ENCODE assay signal across 20 cellular contexts in genomic region chr12:53074999-53075370, GRCh38. TPM values are rescaled to one million over a fixed set of nuclear protein-coding genes. Genes with fewer than 3 reads are reported as not detected.
DNase-seq lines count a peak whose midpoint lies in the region; ATAC-seq and TF ChIP-seq lines count a peak whose summit lies in the region.
"Had no signal": no experiment of that assay in that cellular context is flagged by ENCODE, and none has a peak within 500 bp of the region (broad histone marks: within the 10 kb centered on the region; RNA-seq: fewer than 3 reads in every experiment).

No MANE protein-coding gene starts in this region.

- intact Hi-C loops in esophagus muscularis mucosa (cut with DNase I) = loop anchor here (10.0 kb wide), 1 partner anchor 80 kb away; no protein-coding TSS in a partner anchor
- intact Hi-C loops in gastrocnemius medialis (cut with DNase I; ENCODE audit: low total_unique reads) = no loop called here
- intact Hi-C loops in uterus (cut with DNase I; ENCODE audit: low total_unique reads) = no loop called here

- H3K4me3 Mint-ChIP-seq in activated T-cell treated with anti-CD3 and anti-CD28 coated beads, Interleukin-2, amount 50 U/mL, for 24 hours = no peak overlapping the region
- H3K4me3 Mint-ChIP-seq in activated T-cell treated with anti-CD3 and anti-CD28 coated beads, Interleukin-2, amount 50 U/mL, for 4 hours = no peak overlapping the region
- H3K4me3 Mint-ChIP-seq: GM23338 had no signal

- TF ChIP-seq EP300 in esophagus muscularis mucosa (IDR thresholded peaks at IDR 0.05) = no peak

- peaks cover 82% of the 10 kb centered on the region for H3K36me3 Mint-ChIP-seq in activated T-cell treated with anti-CD3 and anti-CD28 coated beads, Interleukin-2, amount 50 U/mL, for 24 hours (ENCODE audit: low read depth)
- H3K36me3 Mint-ChIP-seq in activated T-cell treated with anti-CD3 and anti-CD28 coated beads, Interleukin-2, amount 50 U/mL, for 4 hours (ENCODE audit: insufficient read depth) = peaks cover 38% of the 10 kb centered on the region

- peak; percentile 12 for DNase-seq in activated T-cell treated with anti-CD3 and anti-CD28 coated beads, Interleukin-2, amount 50 U/mL, for 24 hours
- no peak for DNase-seq in activated T-cell treated with anti-CD3 and anti-CD28 coated beads, Interleukin-2, amount 50 U/mL, for 4 hours
- DNase-seq in esophagus muscularis mucosa (ENCODE audit: extremely low spot score) = no peak
- DNase-seq in gastrocnemius medialis = no peak
- peak in 1 of 2 donors; percentile 23 for DNase-seq in uterus
- DNase-seq in GM23248 = no peak
- DNase-seq: 8988T; DMS79; KBM-7; NCI-H1436 treated with DMSO at 0.1 percent for 48 hours; NCI-H2029 treated with DMSO at 0.1 percent for 48 hours; NCI-H2171 treated with DMSO at 0.1 percent for 48 hours; NCI-H446 treated with DMSO at 0.1 percent for 48 hours; NK-92 treated with Interleukin-12 subunit alpha and Interleukin-12 subunit beta, amount 100 ng/mL, for 24 hours; OCI-M1 had no signal

- no peak overlapping the region for H3K27ac Mint-ChIP-seq in activated T-cell treated with anti-CD3 and anti-CD28 coated beads, Interleukin-2, amount 50 U/mL, for 24 hours
- H3K27ac Mint-ChIP-seq: GM23338 had no signal

- H3K9me3 Mint-ChIP-seq in activated T-cell treated with anti-CD3 and anti-CD28 coated beads, Interleukin-2, amount 50 U/mL, for 24 hours = no peaks in the 10 kb centered on the region
- H3K9me3 Mint-ChIP-seq in activated T-cell treated with anti-CD3 and anti-CD28 coated beads, Interleukin-2, amount 50 U/mL, for 4 hours = no peaks in the 10 kb centered on the region
- H3K9me3 Mint-ChIP-seq: CD8-positive, alpha-beta memory T cell; GM23338 had no signal

- no peak overlapping the region for H2AFZ ChIP-seq in GM23248
- H2AFZ ChIP-seq: GM23338 had no signal

- TF ChIP-seq CTCF in esophagus muscularis mucosa (IDR thresholded peaks at IDR 0.05) (no peak), gastrocnemius medialis (IDR thresholded peaks at IDR 0.05 in 4 of 5, conservative IDR thresholded peaks at IDR 0.05 in 1 of 5) (no peak), uterus (IDR thresholded peaks at IDR 0.05) (no peak)

- no peaks in the 10 kb centered on the region for H4K20me1 ChIP-seq in GM23248 (ENCODE audit: insufficient read depth)

- in situ Hi-C loops in gastrocnemius medialis (cut with MboI; ENCODE audit: low sequenced_read_pairs in 4 of 4) (loop anchor here in 1 of 4 donors (25.0 kb wide), 1 partner anchor 112 kb away; the partner anchor contains the start of genes CSAD and ZNF740), GM23248 (cut with MboI) (no loop called here)

- H3K79me2 ChIP-seq in GM23248 (ENCODE audit: insufficient read depth) = peaks cover 45% of the 10 kb centered on the region

- H3K27ac ChIP-seq in esophagus muscularis mucosa (replicated peaks in 1 of 4) = peak overlapping the region; percentile 83 to 95 (median 90)
- peak overlapping the region in 3 of 4 donors; percentile 6 to 60 (median 28) for H3K27ac ChIP-seq in gastrocnemius medialis
- peak overlapping the region; percentile 56 to 72 for H3K27ac ChIP-seq in uterus
- H3K27ac ChIP-seq in GM23248 = no peak overlapping the region

- H3F3A ChIP-seq in GM23248 (ENCODE audit: insufficient read depth) = peaks cover 18% of the 10 kb centered on the region

- H3K4me1 ChIP-seq in esophagus muscularis mucosa (peaks cover 59 to 95% (median 93%) of the 10 kb centered on the region in 4 donors), gastrocnemius medialis (peaks cover 24 to 27% of the 10 kb centered on the region in 2 donors), uterus (peaks cover 19 to 26% of the 10 kb centered on the region in 2 donors), GM23248 (ENCODE audit: insufficient read depth) (peaks cover 38% of the 10 kb centered on the region)

- H3K9ac ChIP-seq in GM23248 = no peak overlapping the region

- H3K4me3 ChIP-seq in esophagus muscularis mucosa (no peak overlapping the region), gastrocnemius medialis (no peak overlapping the region), uterus (no peak overlapping the region), GM23248 (no peak overlapping the region)
- H3K4me3 ChIP-seq: GM23338 had no signal

- H3K36me3 ChIP-seq in esophagus muscularis mucosa (peaks cover 25 to 47% (median 32%) of the 10 kb centered on the region in 4 donors), gastrocnemius medialis (peaks cover 0 to 30% of the 10 kb centered on the region in 2 donors), uterus (no peaks in the 10 kb centered on the region), GM23248 (ENCODE audit: low read depth) (peaks cover 3% of the 10 kb centered on the region; the same call in 1 of the 2 replicates)

- WGBS in esophagus muscularis mucosa = 93% methylated on average over 3 of the region's 3 CpGs
- WGBS in GM23248 (ENCODE audit: low coverage in 1 of 2, low lambda C conversion rate in 2 of 2, missing lambda C conversion rate in 2 of 2), 2 experiments = 98% methylated on average over 3 of the region's 3 CpGs

- no peaks in the 10 kb centered on the region for H3K27me3 ChIP-seq in esophagus muscularis mucosa
- no peaks in the 10 kb centered on the region for H3K27me3 ChIP-seq in gastrocnemius medialis
- no peaks in the 10 kb centered on the region for H3K27me3 ChIP-seq in uterus
- H3K27me3 ChIP-seq in GM23248 (replicated peaks; ENCODE audit: insufficient read depth) = no peaks in the 10 kb centered on the region

- H3K9me3 ChIP-seq in esophagus muscularis mucosa = no peaks in the 10 kb centered on the region
- no peaks in the 10 kb centered on the region for H3K9me3 ChIP-seq in gastrocnemius medialis
- H3K9me3 ChIP-seq in uterus = no peaks in the 10 kb centered on the region
- no peaks in the 10 kb centered on the region for H3K9me3 ChIP-seq in GM23248 (ENCODE audit: low read depth)

- H3K4me1 Mint-ChIP-seq in activated T-cell treated with anti-CD3 and anti-CD28 coated beads, Interleukin-2, amount 50 U/mL, for 24 hours (ENCODE audit: low read depth) = peaks cover 41% of the 10 kb centered on the region
- H3K4me1 Mint-ChIP-seq in activated T-cell treated with anti-CD3 and anti-CD28 coated beads, Interleukin-2, amount 50 U/mL, for 4 hours (ENCODE audit: low read depth) = peaks cover 43% of the 10 kb centered on the region

- ATAC-seq in activated T-cell treated with anti-CD3 and anti-CD28 coated beads, Interleukin-2, amount 50 U/mL, for 4 hours = no peak
- ATAC-seq in gastrocnemius medialis = no peak
- ATAC-seq in HG02870 (IDR thresholded peaks at IDR 0.05; ENCODE audit: unreplicated experiment) = no peak
- no peak for ATAC-seq in HG03280 (IDR thresholded peaks at IDR 0.05; ENCODE audit: unreplicated experiment)
- ATAC-seq: GM23338 had no signal

- no peaks in the 10 kb centered on the region for H3K9me2 ChIP-seq in GM23248 (ENCODE audit: insufficient read depth)

- H3K4me2 ChIP-seq in GM23248 (ENCODE audit: unreplicated experiment) = no peak overlapping the region
- H3K4me2 ChIP-seq: GM23338 had no signal

- no peak for TF ChIP-seq POLR2A in esophagus muscularis mucosa (IDR thresholded peaks at IDR 0.05; ENCODE audit: low read depth)
- no peak for TF ChIP-seq POLR2A in gastrocnemius medialis (IDR thresholded peaks at IDR 0.05)
- no peak for TF ChIP-seq POLR2A in uterus (IDR thresholded peaks at IDR 0.05)

- no peaks in the 10 kb centered on the region for H3K27me3 Mint-ChIP-seq in activated T-cell treated with anti-CD3 and anti-CD28 coated beads, Interleukin-2, amount 50 U/mL, for 24 hours
- no peaks in the 10 kb centered on the region for H3K27me3 Mint-ChIP-seq in activated T-cell treated with anti-CD3 and anti-CD28 coated beads, Interleukin-2, amount 50 U/mL, for 4 hours (ENCODE audit: low read depth)

RNA-seq across cellular contexts. Expression of gene SPRYD3, which starts 4.2 kb away (rescaled TPM):
- total RNA-seq in activated T-cell treated with anti-CD3 and anti-CD28 coated beads, Interleukin-2, amount 50 U/mL, for 4 hours = 10 to 100 TPM; 48.3 to 57.8 (median 50.7) TPM
- total RNA-seq in esophagus muscularis mucosa (100 to 1,000 TPM in 2 of 4 donors, 10 to 100 TPM in 2; 79.7 to 125 (median 99.1) TPM), gastrocnemius medialis (10 to 100 TPM; 15.9 to 29.5 (median 25.5) TPM), uterus (10 to 100 TPM; 15.9 to 75.5 (median 28.9) TPM)
- total RNA-seq in GM23248 (2014; rRNA removed; shearing (Covaris generic)) = 42.5 and 48.7 TPM in 2 replicates
- 54.7 and 55.5 TPM in 2 replicates for polyA plus RNA-seq in GM23248 (2016; fragmentation: Nextera tagmentation; extraction: Ambion mirVana)

RNA-seq across cellular contexts. Expression of gene IGFBP6, which starts 22.5 kb away (rescaled TPM):
- under 1 TPM; 0.29 to 0.43 (median 0.38) TPM for total RNA-seq in activated T-cell treated with anti-CD3 and anti-CD28 coated beads, Interleukin-2, amount 50 U/mL, for 4 hours
- total RNA-seq in esophagus muscularis mucosa (1,000 to 10,000 TPM in 1 of 4 donors, 100 to 1,000 TPM in 3; 626 to 1,141 (median 795) TPM), gastrocnemius medialis (100 to 1,000 TPM in 1 of 4 donors, 10 to 100 TPM in 3; 67.3 to 143 (median 77.4) TPM), uterus (100 to 1,000 TPM in 3 of 4 donors, 10 to 100 TPM in 1; 48.7 to 762 (median 252) TPM)
- 1,132 and 1,614 TPM in 2 replicates for total RNA-seq in GM23248 (2014; rRNA removed; shearing (Covaris generic))
- 1,827 and 1,899 TPM in 2 replicates for polyA plus RNA-seq in GM23248 (2016; fragmentation: Nextera tagmentation; extraction: Ambion mirVana)

RNA-seq across cellular contexts. Expression of gene TNS2, which starts 25.1 kb away (rescaled TPM):
- total RNA-seq in activated T-cell treated with anti-CD3 and anti-CD28 coated beads, Interleukin-2, amount 50 U/mL, for 4 hours = 1 to 10 TPM in 2 of 3 donors, under 1 TPM in 1; 0.87 to 2.5 (median 2.1) TPM
- total RNA-seq in esophagus muscularis mucosa (100 to 1,000 TPM; 173 to 226 (median 202) TPM), gastrocnemius medialis (100 to 1,000 TPM in 1 of 4 donors, 10 to 100 TPM in 3; 74.4 to 114 (median 91.9) TPM), uterus (100 to 1,000 TPM in 2 of 4 donors, 10 to 100 TPM in 2; 64.0 to 394 (median 112) TPM)
- total RNA-seq in GM23248 (2014; rRNA removed; shearing (Covaris generic)) = 41.6 and 48.6 TPM in 2 replicates
- 24.1 and 26.1 TPM in 2 replicates for polyA plus RNA-seq in GM23248 (2016; fragmentation: Nextera tagmentation; extraction: Ambion mirVana)

RNA-seq across cellular contexts. Expression of gene SOAT2, which starts 28.3 kb away (rescaled TPM):
- under 1 TPM; 0.15 to 0.54 (median 0.32) TPM for total RNA-seq in activated T-cell treated with anti-CD3 and anti-CD28 coated beads, Interleukin-2, amount 50 U/mL, for 4 hours
- not detected for total RNA-seq in esophagus muscularis mucosa
- not detected for total RNA-seq in gastrocnemius medialis
- under 1 TPM in 1 of 4 donors, not detected in 3; 0.82 TPM for total RNA-seq in uterus
- not detected in 2 replicates for total RNA-seq in GM23248 (2014; rRNA removed; shearing (Covaris generic))
- polyA plus RNA-seq in GM23248 (2016; fragmentation: Nextera tagmentation; extraction: Ambion mirVana) = 0.33 and 0.43 TPM in 2 replicates
- total RNA-seq: GM23338, RPMI7951 had no signal
- polyA plus RNA-seq: GM23338 had no signal

Comparison
In these comparisons a context has a peak if more than half of its experiments do, and no peak if none do; other contexts are left out.
1. RNA of gene IGFBP6, which starts 22.5 kb away (total RNA-seq): 1,132 to 1,614 TPM in GM23248, 626 to 1,141 TPM in esophagus muscularis mucosa, 48.7 to 762 TPM in uterus and 67.3 to 143 TPM in gastrocnemius medialis; 0.29 to 0.43 TPM in activated T-cell treated with anti-CD3 and anti-CD28 coated beads, Interleukin-2, amount 50 U/mL, for 4 hours; every median in the first group is over 10 times any median in the second.
2. RNA of gene TNS2, which starts 25.1 kb away (total RNA-seq): 173 to 226 TPM in esophagus muscularis mucosa, 64.0 to 394 TPM in uterus, 74.4 to 114 TPM in gastrocnemius medialis and 41.6 to 48.6 TPM in GM23248; 0.87 to 2.5 TPM in activated T-cell treated with anti-CD3 and anti-CD28 coated beads, Interleukin-2, amount 50 U/mL, for 4 hours; every median in the first group is over 10 times any median in the second.